Comparison of ENCODE assay signal across 8 cellular contexts in genomic region chr4:1870578-1871443, GRCh38. TPM values are rescaled to one million over a fixed set of nuclear protein-coding genes. Genes with fewer than 3 reads are reported as not detected.
A peak's percentile ranks its signal among the peaks of the same experiment; 100 is the strongest.
DNase-seq lines count a peak whose midpoint lies in the region; TF ChIP-seq lines count a peak whose summit lies in the region.

Gene NSD2 (plus strand): TSS chr4:1871393. CDS start chr4:1900655, 29,262 bp downstream.

- no peaks in the 10 kb centered on the region for H3K9me2 ChIP-seq in Loucy (replicated peaks; ENCODE audit: low read depth, low read length)

- H3F3A ChIP-seq in Loucy (ENCODE audit: low read depth), result no peaks in the 10 kb centered on the region
- peaks cover 38% of the 10 kb centered on the region for H3F3A ChIP-seq in neural progenitor cell (ENCODE audit: low read depth)

- H3K9me3 Mint-ChIP-seq in neural progenitor cell, result no peaks in the 10 kb centered on the region

- no peaks in the 10 kb centered on the region for H3K36me3 Mint-ChIP-seq in neural progenitor cell

- peak within 1 kb of the TSS; percentile 96 for H3K4me3 Mint-ChIP-seq in neural progenitor cell

- H3K36me3 ChIP-seq in ES-I3 (ENCODE audit: insufficient read depth, low read length) (no peaks in the 10 kb centered on the region), H7 (replicated peaks; ENCODE audit: control insufficient read depth, insufficient read depth, low read length) (no peaks in the 10 kb centered on the region), Loucy (ENCODE audit: insufficient read depth, low read length) (no peaks in the 10 kb centered on the region), neural progenitor cell (no peaks in the 10 kb centered on the region), stomach smooth muscle (ENCODE audit: control insufficient read depth in 2 of 2, insufficient read depth in 2 of 2, low read length in 2 of 2) (no peaks in the 10 kb centered on the region)

- peak within 1 kb of the TSS; percentile 97 for H3K4me2 ChIP-seq in Loucy (ENCODE audit: low read depth, low read length, poor library complexity, severe bottlenecking)
- H3K4me2 ChIP-seq in neural progenitor cell, result peak within 1 kb of the TSS; percentile 94

- H3K27ac ChIP-seq in neural progenitor cell, result peak within 1 kb of the TSS; percentile 98
- peak within 1 kb of the TSS; percentile 80 for H3K27ac ChIP-seq in stomach smooth muscle (ENCODE audit: low read length)

- peaks cover 10% of the 10 kb centered on the region for H3K27me3 Mint-ChIP-seq in neural progenitor cell (ENCODE audit: insufficient read depth, low read depth)

- H3K9me3 ChIP-seq in ES-I3 (ENCODE audit: control insufficient read depth, insufficient read depth, low read length) (no peaks in the 10 kb centered on the region), Loucy (ENCODE audit: insufficient read depth, low read depth, low read length) (no peaks in the 10 kb centered on the region), neural progenitor cell (ENCODE audit: low read depth) (no peaks in the 10 kb centered on the region), stomach smooth muscle (ENCODE audit: control insufficient read depth in 2 of 2, low read length in 2 of 2) (no peaks in the 10 kb centered on the region)

- H3K9ac ChIP-seq in ES-I3 (ENCODE audit: low read depth, low read length), result peak within 1 kb of the TSS; percentile 83
- peak within 1 kb of the TSS; percentile 95 for H3K9ac ChIP-seq in Loucy (ENCODE audit: low read depth, low read length, poor library complexity, severe bottlenecking)
- H3K9ac ChIP-seq in neural progenitor cell, result peak within 1 kb of the TSS; percentile 90
- peak within 1 kb of the TSS; percentile 76 to 84 for H3K9ac ChIP-seq in stomach smooth muscle (ENCODE audit: low read length in 2 of 2)

- peaks cover 54% of the 10 kb centered on the region for H3K4me1 Mint-ChIP-seq in neural progenitor cell

- H3K4me1 ChIP-seq in ES-I3 (ENCODE audit: insufficient read depth, low read length) (peaks cover 9% of the 10 kb centered on the region), Loucy (ENCODE audit: insufficient read depth, low read length, poor library complexity, severe bottlenecking) (peaks cover 22% of the 10 kb centered on the region), neural progenitor cell (peaks cover 36% of the 10 kb centered on the region), stomach smooth muscle (ENCODE audit: control insufficient read depth, insufficient read depth, low read length) (peaks cover 17% of the 10 kb centered on the region)

- H3K79me2 ChIP-seq in Loucy (ENCODE audit: insufficient read depth, low read length) (peaks cover 53% of the 10 kb centered on the region), neural progenitor cell (ENCODE audit: low read depth) (peaks cover 40% of the 10 kb centered on the region)

- H3K4me3 ChIP-seq in H7 (ENCODE audit: insufficient read depth, low read depth, low read length) (peak within 1 kb of the TSS; percentile 86), Loucy (ENCODE audit: low read length, poor library complexity, severe bottlenecking) (peak within 1 kb of the TSS; percentile 93), foreskin fibroblast (ENCODE audit: low read depth in 1 of 2, low read length in 2 of 2) (peak within 1 kb of the TSS; percentile 67 to 81), neural progenitor cell (peak within 1 kb of the TSS; percentile 91), stomach smooth muscle (ENCODE audit: low read length in 2 of 2) (peak within 1 kb of the TSS; percentile 66 to 78)

- H3K27ac Mint-ChIP-seq in neural progenitor cell, result peak within 1 kb of the TSS; percentile 79

- TF ChIP-seq CTCF in Loucy (conservative IDR thresholded peaks at IDR 0.05; ENCODE audit: low read length) (no peak), foreskin fibroblast (IDR thresholded peaks at IDR 0.05; ENCODE audit: low read depth, low read length) (no peak), neural progenitor cell (IDR thresholded peaks at IDR 0.05) (no peak)

- DNase-seq in H7, result peak; percentile 99
- peak; percentile 78 for DNase-seq in SIG-M5 treated with dmso at 0.1 percent for 504 hours (lab: John Stamatoyannopoulos, UW; ENCODE audit: unreplicated experiment)
- DNase-seq in activated gamma-delta T cell (lab: John Stamatoyannopoulos, UW), result peak; percentile 91
- DNase-seq in foreskin fibroblast, result peak; percentile 92 to 97
- peak; percentile 98 for DNase-seq in neural progenitor cell (ENCODE audit: low spot score)

- H3K27me3 ChIP-seq in H7 (ENCODE audit: control insufficient read depth, insufficient read depth, low read length) (peaks cover 31% of the 10 kb centered on the region), Loucy (ENCODE audit: insufficient read depth, low read length, poor library complexity, severe bottlenecking) (no peaks in the 10 kb centered on the region), neural progenitor cell (peaks cover 39% of the 10 kb centered on the region), stomach smooth muscle (ENCODE audit: control insufficient read depth in 1 of 2, insufficient read depth in 2 of 2, low read length in 2 of 2) (peaks cover 8 to 9% of the 10 kb centered on the region in 2 donors)

- H4K20me1 ChIP-seq in Loucy (ENCODE audit: insufficient read depth, low read length, poor library complexity, severe bottlenecking), result peaks cover 29% of the 10 kb centered on the region
- H4K20me1 ChIP-seq in neural progenitor cell (ENCODE audit: low read depth), result peaks cover 40% of the 10 kb centered on the region

- H2AFZ ChIP-seq in Loucy (ENCODE audit: low read length) (peak within 1 kb of the TSS; percentile 78), neural progenitor cell (replicated peaks) (peak within 1 kb of the TSS; percentile 90)

RNA-seq across cellular contexts. Expression of gene NSD2, which starts in this region (rescaled TPM):
- total RNA-seq in H7 (2014; rRNA removed; shearing (Covaris generic)), result 89.5 and 92.4 TPM in 2 replicates
- 165 and 176 TPM in 2 replicates for total RNA-seq in neural progenitor cell (ENCODE audit: low replicate concordance)

Comparison
In these comparisons a context has a peak if more than half of its experiments do, and no peak if none do; other contexts are left out.
1. Peak in every context shown above with its lines: DNase-seq, H3K4me3 ChIP-seq and H3K27ac ChIP-seq.